ENCODE assay signal across 23 cellular contexts in genomic region chr1:48221657-48222056, GRCh38. TPM values are rescaled to one million over a fixed set of nuclear protein-coding genes. Genes with fewer than 3 reads are reported as not detected.
DNase-seq lines count a peak whose midpoint lies in the region; ATAC-seq and TF ChIP-seq lines count a peak whose summit lies in the region.
"Had no signal": no experiment of that assay in that cellular context is flagged by ENCODE, and none has a peak within 500 bp of the region (broad histone marks: within the 10 kb centered on the region; RNA-seq: fewer than 3 reads in every experiment).

No MANE protein-coding gene starts in this region.

- H3K36me3 ChIP-seq in body of pancreas (replicated peaks in 1 of 2; ENCODE audit: insufficient read depth in 1 of 2, low read depth in 2 of 2) (no peaks in the 10 kb centered on the region), right lobe of liver (no peaks in the 10 kb centered on the region), Karpas-422 (ENCODE audit: insufficient read depth, low read length) (no peaks in the 10 kb centered on the region), GM23248 (ENCODE audit: low read depth) (no peaks in the 10 kb centered on the region)

- DNase-seq in body of pancreas: no peak
- no peak for DNase-seq in left lobe of liver (ENCODE audit: low spot score)
- DNase-seq in right lobe of liver: peak in 1 of 3 donors; percentile 58
- DNase-seq in Karpas-422: no peak
- no peak for DNase-seq in UCSD-AML1 (lab: John Stamatoyannopoulos, UW; ENCODE audit: unreplicated experiment)
- no peak for DNase-seq in endothelial cell (ENCODE audit: low spot score)
- no peak for DNase-seq in GM23248
- DNase-seq: 8988T; ACHN; C1 segment of cervical spinal cord; Calu3; CD4-positive, alpha-beta memory T cell; COR-L47; DMS53; DMS79 treated with DMSO at 0.1 percent for 48 hours; GF-D8; H7; HCEC 1CT had no signal

- H3K9me3 ChIP-seq in body of pancreas (no peaks in the 10 kb centered on the region), right lobe of liver (no peaks in the 10 kb centered on the region), Karpas-422 (ENCODE audit: low read length) (no peaks in the 10 kb centered on the region), GM23248 (ENCODE audit: low read depth) (no peaks in the 10 kb centered on the region)
- H3K9me3 ChIP-seq: A549 had no signal

- no peak overlapping the region for H3K4me3 ChIP-seq in body of pancreas
- H3K4me3 ChIP-seq in right lobe of liver: no peak overlapping the region
- no peak overlapping the region for H3K4me3 ChIP-seq in Karpas-422 (ENCODE audit: low read length)
- no peak overlapping the region for H3K4me3 ChIP-seq in GM23248
- H3K4me3 ChIP-seq: A549 had no signal

- H2AFZ ChIP-seq in Karpas-422 (ENCODE audit: low read length) (no peak overlapping the region), GM23248 (no peak overlapping the region)

- H3K27ac ChIP-seq in body of pancreas: peak overlapping the region in 3 of 4 donors; percentile 21 to 75 (median 69)
- H3K27ac ChIP-seq in right lobe of liver: peak overlapping the region in 1 of 3 donors; percentile 69
- H3K27ac ChIP-seq in Karpas-422 (ENCODE audit: low read length): no peak overlapping the region
- no peak overlapping the region for H3K27ac ChIP-seq in GM23248
- H3K27ac ChIP-seq: A549 had no signal

- no peak for TF ChIP-seq CTCF in body of pancreas (IDR thresholded peaks at IDR 0.05)
- TF ChIP-seq CTCF in right lobe of liver (IDR thresholded peaks at IDR 0.05): no peak
- no peak for TF ChIP-seq CTCF in endothelial cell (IDR thresholded peaks at IDR 0.05; ENCODE audit: unreplicated experiment)

- H3K9ac ChIP-seq in Karpas-422 (ENCODE audit: low read length): no peak overlapping the region
- H3K9ac ChIP-seq in GM23248: no peak overlapping the region

- H3K9me3 Mint-ChIP-seq in endothelial cell (ENCODE audit: unreplicated experiment): no peaks in the 10 kb centered on the region
- H3K9me3 Mint-ChIP-seq: CD4-positive, alpha-beta memory T cell had no signal

- H3K4me2 ChIP-seq in Karpas-422 (ENCODE audit: low read depth, low read length, poor library complexity, severe bottlenecking) (no peak overlapping the region), GM23248 (ENCODE audit: unreplicated experiment) (no peak overlapping the region)
- H3K4me2 ChIP-seq: A549 had no signal

- peaks cover 18% of the 10 kb centered on the region for H3K4me1 Mint-ChIP-seq in endothelial cell (ENCODE audit: unreplicated experiment)

- peaks cover 7% of the 10 kb centered on the region for H3K27me3 Mint-ChIP-seq in endothelial cell (ENCODE audit: unreplicated experiment)

- no peaks in the 10 kb centered on the region for H4K20me1 ChIP-seq in Karpas-422 (ENCODE audit: insufficient read depth, low read depth, low read length)
- H4K20me1 ChIP-seq in GM23248 (ENCODE audit: insufficient read depth): no peaks in the 10 kb centered on the region

- H3K9me2 ChIP-seq in Karpas-422 (replicated peaks; ENCODE audit: insufficient read depth, low read length) (no peaks in the 10 kb centered on the region), GM23248 (ENCODE audit: insufficient read depth) (no peaks in the 10 kb centered on the region)

- H3K27me3 ChIP-seq in body of pancreas (no peaks in the 10 kb centered on the region), right lobe of liver (no peaks in the 10 kb centered on the region), Karpas-422 (ENCODE audit: low read length) (no peaks in the 10 kb centered on the region), GM23248 (replicated peaks; ENCODE audit: insufficient read depth) (no peaks in the 10 kb centered on the region)

- ATAC-seq in body of pancreas (no peak), left lobe of liver (peak; percentile 57), right lobe of liver (peak; percentile 4 to 65 (median 30))

- H3K27ac Mint-ChIP-seq in endothelial cell (ENCODE audit: unreplicated experiment): no peak overlapping the region
- H3K27ac Mint-ChIP-seq: CD4-positive, alpha-beta memory T cell had no signal

- no peaks in the 10 kb centered on the region for H3F3A ChIP-seq in GM23248 (ENCODE audit: insufficient read depth)

- H3K4me3 Mint-ChIP-seq in endothelial cell (ENCODE audit: unreplicated experiment): no peak overlapping the region
- H3K4me3 Mint-ChIP-seq: CD4-positive, alpha-beta memory T cell had no signal

- in situ Hi-C loops in GM23248 (cut with MboI): no loop called here

- peaks cover 2% of the 10 kb centered on the region for H3K36me3 Mint-ChIP-seq in endothelial cell (ENCODE audit: low read depth, unreplicated experiment)
- H3K36me3 Mint-ChIP-seq: CD4-positive, alpha-beta memory T cell had no signal

- intact Hi-C loops in body of pancreas (cut with DNase I): no loop called here
- intact Hi-C loops in right lobe of liver (cut with DNase I): no loop called here

- H3K4me1 ChIP-seq in body of pancreas (peaks cover 18% of the 10 kb centered on the region), right lobe of liver (peaks cover 0 to 29% (median 4%) of the 10 kb centered on the region in 4 donors), Karpas-422 (ENCODE audit: low read length) (no peaks in the 10 kb centered on the region), GM23248 (ENCODE audit: insufficient read depth) (no peaks in the 10 kb centered on the region)
- H3K4me1 ChIP-seq: A549 had no signal

- H3K79me2 ChIP-seq in Karpas-422 (ENCODE audit: low read length) (no peaks in the 10 kb centered on the region), GM23248 (ENCODE audit: insufficient read depth) (no peaks in the 10 kb centered on the region)

- TF ChIP-seq POLR2A in body of pancreas (IDR thresholded peaks at IDR 0.05) (no peak), right lobe of liver (IDR thresholded peaks at IDR 0.05) (no peak)

- 89 to 92% methylated on average over 3 of the region's 3 CpGs for WGBS in body of pancreas, 2 donors
- WGBS in right lobe of liver (ENCODE audit: insufficient coverage, low coverage, low lambda C conversion rate, missing lambda C conversion rate): 100% methylated on average over 1 of the region's 3 CpGs
- 42 to 45% methylated on average over 3 of the region's 3 CpGs for WGBS in GM23248 (ENCODE audit: low coverage in 1 of 2, low lambda C conversion rate in 2 of 2, missing lambda C conversion rate in 2 of 2), 2 experiments

RNA-seq across cellular contexts. Expression of gene SLC5A9, which starts 0.9 kb away (rescaled TPM):
- total RNA-seq in body of pancreas: 1 to 10 TPM; 3.3 to 5.2 TPM
- 20.6 TPM for total RNA-seq in left lobe of liver
- total RNA-seq in right lobe of liver: 10 to 100 TPM in 4 of 6 experiments, 1 to 10 TPM in 2; 8.5 to 16.9 (median 11.8) TPM
- total RNA-seq in Karpas-422 (2014; rRNA removed; shearing (Covaris generic); ENCODE audit: low replicate concordance): not detected in 2 replicates
- 1.1 TPM for total RNA-seq in endothelial cell (ENCODE audit: unreplicated experiment)
- not detected in 2 replicates for total RNA-seq in GM23248 (2014; rRNA removed; shearing (Covaris generic))
- not detected in 2 replicates for polyA plus RNA-seq in GM23248 (2016; fragmentation: Nextera tagmentation; extraction: Ambion mirVana)
- total RNA-seq: CD4-positive, alpha-beta memory T cell; Daoy; G401; H1 had no signal
- polyA plus RNA-seq: BJ; CD4-positive, alpha-beta memory T cell had no signal

Comparison
In these comparisons a context has a peak if more than half of its experiments do, and no peak if none do; other contexts are left out.
1. H3K27ac ChIP-seq: peak in body of pancreas (3 of 4); none in Karpas-422 (single experiment) and GM23248 (single experiment).